1 cellular context compared by ENCODE assay signal in genomic region chr14:74589291-74589879, GRCh38.
TF ChIP-seq lines count a peak whose summit lies in the region.

No MANE protein-coding gene starts in this region.

TF ChIP-seq in WTC11, 78 proteins besides CTCF, POLR2A, EP300 and RAD21 (continued from another document):
- TF ChIP-seq ZBTB43 (CRISPR knock-in tag; IDR thresholded peaks at IDR 0.05) (no peak), ATF1 (CRISPR knock-in tag; IDR thresholded peaks at IDR 0.05) (no peak), PRRX2 (CRISPR knock-in tag; IDR thresholded peaks at IDR 0.05) (no peak), NR2C2 (CRISPR knock-in tag; IDR thresholded peaks at IDR 0.05) (no peak), EMX1 (CRISPR knock-in tag; IDR thresholded peaks at IDR 0.05) (no peak), SP1 (CRISPR knock-in tag; conservative IDR thresholded peaks at IDR 0.05) (no peak), FOXP4 (CRISPR knock-in tag; IDR thresholded peaks at IDR 0.05) (no peak), ZNF416 (CRISPR knock-in tag; IDR thresholded peaks at IDR 0.05) (no peak), TEAD1 (CRISPR knock-in tag; IDR thresholded peaks at IDR 0.05) (no peak), TP53 (CRISPR knock-in tag; IDR thresholded peaks at IDR 0.05) (no peak), ZNF317 (CRISPR knock-in tag; IDR thresholded peaks at IDR 0.05; ENCODE audit: borderline replicate concordance, low read depth) (no peak), GTF2I (CRISPR knock-in tag; conservative IDR thresholded peaks at IDR 0.05) (no peak), FOXP1 (CRISPR knock-in tag; IDR thresholded peaks at IDR 0.05; ENCODE audit: borderline replicate concordance) (no peak)
